ENCODE assay signal across 1 cellular context in genomic region chr2:193502363-193503035, GRCh38.
TF ChIP-seq lines count a peak whose summit lies in the region.

No MANE protein-coding gene starts in this region.

TF ChIP-seq in GM23338, 12 proteins besides CTCF, POLR2A, EP300 and RAD21 (continued from another document):
- TF ChIP-seq ZNF462 (CRISPR knock-in tag; IDR thresholded peaks at IDR 0.05) (no peak), REST (IDR thresholded peaks at IDR 0.05; ENCODE audit: unreplicated experiment) (no peak)
